ENCODE assay signal across 23 cellular contexts in the genomic region with DNA sequence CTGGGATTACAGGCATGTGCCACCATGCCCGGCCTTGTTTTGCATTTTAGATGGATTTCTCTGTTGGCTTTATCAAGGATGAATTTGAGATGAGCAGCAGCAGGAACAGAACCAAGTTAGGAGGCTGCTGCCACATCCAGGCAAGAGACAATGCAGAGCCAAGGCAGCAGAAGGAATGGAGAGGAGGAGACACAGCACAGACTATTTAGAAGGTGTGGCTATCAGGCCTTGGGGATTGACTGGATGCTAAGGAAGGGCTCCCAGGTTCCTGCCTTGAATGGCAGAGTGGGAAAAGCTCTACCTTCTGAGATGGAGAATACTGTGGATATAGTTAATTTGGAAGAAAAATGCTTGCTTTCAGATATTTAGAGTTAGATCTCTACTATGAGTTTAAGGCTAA.
A peak's percentile ranks its signal among the peaks of the same experiment; 100 is the strongest.
DNase-seq lines count a peak whose midpoint lies in the region; TF ChIP-seq lines count a peak whose summit lies in the region.
"Had no signal": no experiment of that assay in that cellular context is flagged by ENCODE, and none has a peak within 500 bp of the region (broad histone marks: within the 10 kb centered on the region; RNA-seq: fewer than 3 reads in every experiment).

No MANE protein-coding gene starts in this region.

- no peaks in the 10 kb centered on the region for H3K27me3 ChIP-seq in BLaER1
- H3K27me3 ChIP-seq in osteoblast (ENCODE audit: insufficient read depth, low read length): no peaks in the 10 kb centered on the region
- no peaks in the 10 kb centered on the region for H3K27me3 ChIP-seq in sigmoid colon
- H3K27me3 ChIP-seq in adrenal gland: no peaks in the 10 kb centered on the region

- peak; percentile 37 for DNase-seq in osteoblast (ENCODE audit: insufficient read length, low spot score, missing footprints)
- no peak for DNase-seq in sigmoid colon
- no peak for DNase-seq in activated T-cell treated with anti-CD3 and anti-CD28 coated beads, Interleukin-2, amount 50 U/mL, for 24 hours
- no peak for DNase-seq in adrenal gland
- DNase-seq: AML-193; CD4-positive, alpha-beta memory T cell; CD4-positive, CD25-positive, alpha-beta regulatory T cell; CD8-positive, alpha-beta memory T cell; COR-L47; DMS 273 treated with DMSO at 0.1 percent for 48 hours; DMS153; DMS53; DMS79; DND-41; EL; GDM1 had no signal

- peaks cover 3% of the 10 kb centered on the region for H3K9me3 Mint-ChIP-seq in activated T-cell treated with anti-CD3 and anti-CD28 coated beads, Interleukin-2, amount 50 U/mL, for 24 hours

- no peak for TF ChIP-seq EP300 in sigmoid colon (IDR thresholded peaks at IDR 0.05)

- intact Hi-C loops in sigmoid colon (cut with DNase I) (no loop called here), adrenal gland (cut with DNase I) (loop anchor here in 1 of 2 donors (10.0 kb wide), 1 partner anchor 139 kb away; no protein-coding TSS in a partner anchor)

- H3K36me3 ChIP-seq in BLaER1 (no peaks in the 10 kb centered on the region), HEK293 (ENCODE audit: control insufficient read depth in 2 of 2, insufficient read depth in 1 of 2, low read length in 2 of 2) (no peaks in the 10 kb centered on the region), osteoblast (ENCODE audit: insufficient read depth, low read length) (no peaks in the 10 kb centered on the region), sigmoid colon (no peaks in the 10 kb centered on the region), adrenal gland (replicated peaks in 1 of 2) (no peaks in the 10 kb centered on the region)

- H4K20me1 ChIP-seq in BLaER1 (no peaks in the 10 kb centered on the region), osteoblast (ENCODE audit: insufficient read depth, low read length) (no peaks in the 10 kb centered on the region)

- H3K9ac ChIP-seq in BLaER1: no peak overlapping the region

- TF ChIP-seq POLR2A in sigmoid colon (IDR thresholded peaks at IDR 0.05) (no peak), adrenal gland (IDR thresholded peaks at IDR 0.05) (no peak)

- H3K4me2 ChIP-seq in BLaER1: peak overlapping the region; percentile 76
- no peak overlapping the region for H3K4me2 ChIP-seq in osteoblast (ENCODE audit: insufficient read depth, low read length)
- H3K4me2 ChIP-seq: A549 had no signal

- CTCF ChIA-PET in HEK293 (lab: Yijun Ruan, JAX): no interaction called here

- H3K4me3 ChIP-seq in BLaER1 (no peak overlapping the region), HEK293 (ENCODE audit: low read depth, low read length) (no peak overlapping the region), osteoblast (ENCODE audit: insufficient read depth, low read length) (no peak overlapping the region), sigmoid colon (no peak overlapping the region), adrenal gland (no peak overlapping the region)
- H3K4me3 ChIP-seq: A549, GM12878 had no signal

- no peak overlapping the region for H3K4me3 Mint-ChIP-seq in activated T-cell treated with anti-CD3 and anti-CD28 coated beads, Interleukin-2, amount 50 U/mL, for 24 hours
- H3K4me3 Mint-ChIP-seq: B cell; CD4-positive, alpha-beta memory T cell; CD4-positive, CD25-positive, alpha-beta regulatory T cell; CD8-positive, alpha-beta memory T cell had no signal

- H3K4me1 ChIP-seq in BLaER1 (peaks cover 68% of the 10 kb centered on the region), HEK293 (ENCODE audit: control insufficient read depth, insufficient read depth, low read length) (no peaks in the 10 kb centered on the region), osteoblast (ENCODE audit: insufficient read depth, low read length) (no peaks in the 10 kb centered on the region), sigmoid colon (no peaks in the 10 kb centered on the region), adrenal gland (replicated peaks in 1 of 2) (no peaks in the 10 kb centered on the region)
- H3K4me1 ChIP-seq: A549 had no signal

- H2AFZ ChIP-seq in osteoblast (ENCODE audit: low read length): no peak overlapping the region

- H3K27me3 Mint-ChIP-seq in activated T-cell treated with anti-CD3 and anti-CD28 coated beads, Interleukin-2, amount 50 U/mL, for 24 hours: peaks cover 10% of the 10 kb centered on the region
- H3K27me3 Mint-ChIP-seq: CD4-positive, CD25-positive, alpha-beta regulatory T cell had no signal

- H3K36me3 Mint-ChIP-seq in activated T-cell treated with anti-CD3 and anti-CD28 coated beads, Interleukin-2, amount 50 U/mL, for 24 hours (ENCODE audit: low read depth): no peaks in the 10 kb centered on the region
- H3K36me3 Mint-ChIP-seq: CD4-positive, alpha-beta memory T cell; CD4-positive, CD25-positive, alpha-beta regulatory T cell; CD8-positive, alpha-beta memory T cell had no signal

- peaks cover 22% of the 10 kb centered on the region for H3K9me3 ChIP-seq in BLaER1
- no peaks in the 10 kb centered on the region for H3K9me3 ChIP-seq in HEK293 (ENCODE audit: control insufficient read depth, insufficient read depth, low read depth, low read length)
- H3K9me3 ChIP-seq in osteoblast (ENCODE audit: low read depth, low read length): no peaks in the 10 kb centered on the region
- no peaks in the 10 kb centered on the region for H3K9me3 ChIP-seq in sigmoid colon
- no peaks in the 10 kb centered on the region for H3K9me3 ChIP-seq in adrenal gland (replicated peaks in 1 of 3)
- H3K9me3 ChIP-seq: A549 had no signal

- H3K79me2 ChIP-seq in osteoblast (ENCODE audit: insufficient read depth, low read length): no peaks in the 10 kb centered on the region

- H3K27ac ChIP-seq in BLaER1: peak overlapping the region; percentile 76; the same call in 1 of the 2 replicates
- H3K27ac ChIP-seq in HEK293 (ENCODE audit: extremely low read depth, low read depth, low read length): no peak overlapping the region
- no peak overlapping the region for H3K27ac ChIP-seq in osteoblast (ENCODE audit: low read depth, low read length)
- no peak overlapping the region for H3K27ac ChIP-seq in sigmoid colon
- H3K27ac ChIP-seq in adrenal gland: no peak overlapping the region
- H3K27ac ChIP-seq: 22Rv1, A549, C4-2B had no signal

- no peak for TF ChIP-seq CTCF in HEK293 (tag by site-specific recombination; IDR thresholded peaks at IDR 0.05)
- no peak for TF ChIP-seq CTCF in osteoblast (IDR thresholded peaks at IDR 0.05; ENCODE audit: extremely low read depth, low read depth, low read length)
- TF ChIP-seq CTCF in sigmoid colon (IDR thresholded peaks at IDR 0.05): no peak
- TF ChIP-seq CTCF in adrenal gland (IDR thresholded peaks at IDR 0.05): no peak

- POLR2A ChIA-PET in HEK293 (lab: Yijun Ruan, JAX): no interaction called here

- WGBS in sigmoid colon, 2 donors: 95 to 97% methylated on average over 1 of the region's 1 CpG
- WGBS in adrenal gland, 4 donors: 95 to 100% (median 99%) methylated on average over 1 of the region's 1 CpG

- H3K27ac Mint-ChIP-seq in activated T-cell treated with anti-CD3 and anti-CD28 coated beads, Interleukin-2, amount 50 U/mL, for 24 hours: no peak overlapping the region
- H3K27ac Mint-ChIP-seq: B cell; CD4-positive, alpha-beta memory T cell; CD4-positive, CD25-positive, alpha-beta regulatory T cell; CD8-positive, alpha-beta memory T cell had no signal

- H3K4me1 Mint-ChIP-seq in activated T-cell treated with anti-CD3 and anti-CD28 coated beads, Interleukin-2, amount 50 U/mL, for 24 hours (ENCODE audit: low read depth): no peaks in the 10 kb centered on the region
- H3K4me1 Mint-ChIP-seq: B cell; CD4-positive, alpha-beta memory T cell; CD4-positive, CD25-positive, alpha-beta regulatory T cell; CD8-positive, alpha-beta memory T cell had no signal

TF ChIP-seq in HEK293, 187 proteins besides CTCF, POLR2A, EP300 and RAD21:
- TF ChIP-seq ZNF660 (tag by site-specific recombination; IDR thresholded peaks at IDR 0.05) (peak; percentile 91), ZNF169 (tag by site-specific recombination; IDR thresholded peaks at IDR 0.05) (no peak)
